Comparison of ENCODE assay signal across 1 cellular context in genomic region chr2:179239194-179239593, GRCh38.
TF ChIP-seq lines count a peak whose summit lies in the region.

No MANE protein-coding gene starts in this region.

TF ChIP-seq in HepG2, 621 proteins besides CTCF, POLR2A, EP300 and RAD21 (continued from another document and continues in another):
- TF ChIP-seq ZBTB14 (CRISPR knock-in tag; IDR thresholded peaks at IDR 0.05) (no peak), STAT5B (CRISPR knock-in tag; IDR thresholded peaks at IDR 0.05) (no peak), ARNTL (CRISPR knock-in tag; IDR thresholded peaks at IDR 0.05) (no peak), TFE3 (CRISPR knock-in tag; IDR thresholded peaks at IDR 0.05) (no peak), RNF2 (conservative IDR thresholded peaks at IDR 0.05; ENCODE audit: low read depth) (no peak), ZBED4 (CRISPR knock-in tag; IDR thresholded peaks at IDR 0.05; ENCODE audit: borderline replicate concordance) (no peak), ZNF33B (CRISPR knock-in tag; IDR thresholded peaks at IDR 0.05) (no peak), ZNF710 (CRISPR knock-in tag; IDR thresholded peaks at IDR 0.05; ENCODE audit: borderline replicate concordance) (no peak), DDIT3 (CRISPR knock-in tag; IDR thresholded peaks at IDR 0.05) (no peak), ZNF672 (CRISPR knock-in tag; IDR thresholded peaks at IDR 0.05) (no peak), MEF2D (CRISPR knock-in tag; IDR thresholded peaks at IDR 0.05) (no peak), ATRX (CRISPR knock-in tag; IDR thresholded peaks at IDR 0.05; ENCODE audit: borderline replicate concordance) (no peak), HIVEP1 (CRISPR knock-in tag; IDR thresholded peaks at IDR 0.05) (no peak), ZBTB44 (CRISPR knock-in tag; IDR thresholded peaks at IDR 0.05) (no peak), XRCC5 (optimal IDR thresholded peaks at IDR 0.05; ENCODE audit: low read length) (no peak), ZNF282 (IDR thresholded peaks at IDR 0.05; ENCODE audit: partially characterized antibody) (no peak), SMYD3 (CRISPR knock-in tag; IDR thresholded peaks at IDR 0.05) (no peak), E2F1 (CRISPR knock-in tag; IDR thresholded peaks at IDR 0.05) (no peak), ZNF776 (CRISPR knock-in tag; IDR thresholded peaks at IDR 0.05) (no peak), ZNF720 (CRISPR knock-in tag; IDR thresholded peaks at IDR 0.05) (no peak), ZNF597 (CRISPR knock-in tag; IDR thresholded peaks at IDR 0.05) (no peak), HNRNPL (IDR thresholded peaks at IDR 0.05; ENCODE audit: low read depth, low read length) (no peak), ZNF609 (CRISPR knock-in tag; IDR thresholded peaks at IDR 0.05; ENCODE audit: borderline replicate concordance) (no peak; the same call in 1 of the 2 replicates), KLF6 (CRISPR knock-in tag; IDR thresholded peaks at IDR 0.05) (no peak), ZNF224 (CRISPR knock-in tag; IDR thresholded peaks at IDR 0.05) (no peak), CEBPZ (IDR thresholded peaks at IDR 0.05; ENCODE audit: low read length) (no peak), GTF2F1 (IDR thresholded peaks at IDR 0.05; ENCODE audit: low read length) (no peak), ZNF562 (CRISPR knock-in tag; IDR thresholded peaks at IDR 0.05; ENCODE audit: borderline replicate concordance) (no peak), PRMT3 (CRISPR knock-in tag; IDR thresholded peaks at IDR 0.05; ENCODE audit: borderline replicate concordance, low read depth) (no peak), RBM39 (IDR thresholded peaks at IDR 0.05; ENCODE audit: low read depth, low read length, poor library complexity, severe bottlenecking) (no peak), ZNF605 (CRISPR knock-in tag; IDR thresholded peaks at IDR 0.05) (no peak), TOE1 (CRISPR knock-in tag; IDR thresholded peaks at IDR 0.05) (no peak), HOXD1 (CRISPR knock-in tag; IDR thresholded peaks at IDR 0.05) (no peak), MED13 (CRISPR knock-in tag; IDR thresholded peaks at IDR 0.05) (no peak), ZNF343 (CRISPR knock-in tag; IDR thresholded peaks at IDR 0.05) (no peak), ZBTB42 (CRISPR knock-in tag; IDR thresholded peaks at IDR 0.05) (no peak), ZMYM3 (CRISPR knock-in tag; IDR thresholded peaks at IDR 0.05) (no peak), ZNF639 (CRISPR knock-in tag; conservative IDR thresholded peaks at IDR 0.05) (no peak)
